ENCODE assay signal across 16 cellular contexts in the genomic region with DNA sequence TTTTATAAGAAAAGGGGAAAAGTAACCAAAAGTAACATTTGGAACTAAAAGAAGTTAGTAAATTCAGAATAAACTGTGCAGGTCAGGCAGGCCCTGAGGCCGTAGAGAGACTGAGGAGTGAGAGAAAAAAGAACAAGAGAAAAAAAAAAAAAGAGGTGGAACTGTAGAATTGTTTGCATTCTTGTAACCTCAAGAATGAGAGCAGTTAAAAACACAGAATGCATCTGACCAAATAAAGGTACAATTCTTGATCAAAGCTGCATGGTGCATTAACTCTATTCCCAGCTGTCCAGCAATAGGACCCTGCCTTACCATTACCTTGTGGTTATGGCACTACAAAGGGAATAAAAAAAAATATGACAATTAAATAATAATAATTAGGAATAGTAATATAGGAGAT.
A peak's percentile ranks its signal among the peaks of the same experiment; 100 is the strongest.
DNase-seq lines count a peak whose midpoint lies in the region; TF ChIP-seq lines count a peak whose summit lies in the region.
"Had no signal": no experiment of that assay in that cellular context is flagged by ENCODE, and none has a peak within 500 bp of the region (broad histone marks: within the 10 kb centered on the region; RNA-seq: fewer than 3 reads in every experiment).

No MANE protein-coding gene starts in this region.

- no peaks in the 10 kb centered on the region for H3K36me3 ChIP-seq in neural progenitor cell
- H3K36me3 ChIP-seq: BLaER1 treated with 17β-estradiol and CSF1 and Interleukin-3, amounts not matched to agents 10 nM and 100 nM; neutrophil; upper lobe of right lung had no signal

- H3K9me3 Mint-ChIP-seq in neural progenitor cell = no peaks in the 10 kb centered on the region

- H3K27me3 ChIP-seq in neural progenitor cell = no peaks in the 10 kb centered on the region
- H3K27me3 ChIP-seq: BLaER1 treated with 17β-estradiol and CSF1 and Interleukin-3, amounts not matched to agents 10 nM and 100 nM; dorsolateral prefrontal cortex; neutrophil; upper lobe of right lung had no signal

- H3K4me2 ChIP-seq in neural progenitor cell = no peak overlapping the region
- H3K4me2 ChIP-seq: BLaER1 treated with 17β-estradiol and CSF1 and Interleukin-3, amounts not matched to agents 10 nM and 100 nM had no signal

- H3K4me3 ChIP-seq in choroid plexus epithelial cell (ENCODE audit: low read depth, low read length) (no peak overlapping the region), neural progenitor cell (no peak overlapping the region)
- H3K4me3 ChIP-seq: BLaER1 treated with 17β-estradiol and CSF1 and Interleukin-3, amounts not matched to agents 10 nM and 100 nM; dorsolateral prefrontal cortex; lung; upper lobe of right lung had no signal

- no peaks in the 10 kb centered on the region for H4K20me1 ChIP-seq in neural progenitor cell (ENCODE audit: low read depth)
- H4K20me1 ChIP-seq: BLaER1 treated with 17β-estradiol and CSF1 and Interleukin-3, amounts not matched to agents 10 nM and 100 nM had no signal

- no peak overlapping the region for H3K9ac ChIP-seq in neural progenitor cell
- H3K9ac ChIP-seq: BLaER1 treated with 17β-estradiol and CSF1 and Interleukin-3, amounts not matched to agents 10 nM and 100 nM had no signal

- no peak for TF ChIP-seq CTCF in choroid plexus epithelial cell (conservative IDR thresholded peaks at IDR 0.05; ENCODE audit: low read depth, low read length)
- no peak for TF ChIP-seq CTCF in neural progenitor cell (IDR thresholded peaks at IDR 0.05)

- H2AFZ ChIP-seq in neural progenitor cell (replicated peaks) = peak overlapping the region; percentile 11

- H3K27me3 Mint-ChIP-seq in neural progenitor cell (ENCODE audit: insufficient read depth, low read depth) = no peaks in the 10 kb centered on the region
- H3K27me3 Mint-ChIP-seq: activated CD4-positive, alpha-beta memory T cell treated with anti-CD3 and anti-CD28 coated beads, Interleukin-2, amount 10 ng/mL, durations not matched to agents 7 days and 5 days had no signal

- DNase-seq in EL (peak; percentile 57), M059J (ENCODE audit: low read depth) (peak; percentile 81), choroid plexus epithelial cell (ENCODE audit: low read depth) (peak; percentile 69), neural progenitor cell (ENCODE audit: low spot score) (peak; percentile 12), dermis blood vessel endothelial cell (no peak), NCI-H1048 (lab: John Stamatoyannopoulos, UW) (no peak), nucleus accumbens (lab: John Stamatoyannopoulos, UW) (no peak)
- DNase-seq in activated CD4-positive, alpha-beta T cell treated with anti-CD3 and anti-CD28 coated beads for 48 hours = no peak
- DNase-seq: activated CD4-positive, alpha-beta memory T cell treated with anti-CD3 and anti-CD28 coated beads, Interleukin-2, amount 10 ng/mL, durations not matched to agents 7 days and 5 days; anterior cingulate cortex; dorsolateral prefrontal cortex; stimulated activated naive CD8-positive, alpha-beta T cell treated with anti-CD3 and anti-CD28 coated beads, Interleukin-15, Interleukin-2, amounts not matched to agents 100 U/mL and 50 U/mL, for 24 hours; upper lobe of right lung had no signal

- H3K4me1 Mint-ChIP-seq in neural progenitor cell = peaks cover 13% of the 10 kb centered on the region
- H3K4me1 Mint-ChIP-seq: activated CD4-positive, alpha-beta memory T cell treated with anti-CD3 and anti-CD28 coated beads, Interleukin-2, amount 10 ng/mL, durations not matched to agents 7 days and 5 days had no signal

- no peak overlapping the region for H3K27ac Mint-ChIP-seq in neural progenitor cell
- H3K27ac Mint-ChIP-seq: activated CD4-positive, alpha-beta memory T cell treated with anti-CD3 and anti-CD28 coated beads, Interleukin-2, amount 10 ng/mL, durations not matched to agents 7 days and 5 days had no signal

- H3K36me3 Mint-ChIP-seq in neural progenitor cell = no peaks in the 10 kb centered on the region

- no peak overlapping the region for H3K27ac ChIP-seq in neural progenitor cell
- H3K27ac ChIP-seq: BLaER1 treated with 17β-estradiol and CSF1 and Interleukin-3, amounts not matched to agents 10 nM and 100 nM; dorsolateral prefrontal cortex; neutrophil; upper lobe of right lung had no signal

- peaks cover 8% of the 10 kb centered on the region for H3K4me1 ChIP-seq in neural progenitor cell
- H3K4me1 ChIP-seq: BLaER1 treated with 17β-estradiol and CSF1 and Interleukin-3, amounts not matched to agents 10 nM and 100 nM; upper lobe of right lung had no signal

- H3K9me3 ChIP-seq in neural progenitor cell (ENCODE audit: low read depth) = no peaks in the 10 kb centered on the region
- H3K9me3 ChIP-seq: BLaER1 treated with 17β-estradiol and CSF1 and Interleukin-3, amounts not matched to agents 10 nM and 100 nM; neutrophil; upper lobe of right lung had no signal

- H3F3A ChIP-seq in neural progenitor cell (ENCODE audit: low read depth) = peaks cover 7% of the 10 kb centered on the region

- H3K79me2 ChIP-seq in neural progenitor cell (ENCODE audit: low read depth) = no peaks in the 10 kb centered on the region

- no peak overlapping the region for H3K4me3 Mint-ChIP-seq in neural progenitor cell
- H3K4me3 Mint-ChIP-seq: activated CD4-positive, alpha-beta memory T cell treated with anti-CD3 and anti-CD28 coated beads, Interleukin-2, amount 10 ng/mL, durations not matched to agents 7 days and 5 days had no signal

Comparison
In these comparisons a context has a peak if more than half of its experiments do, and no peak if none do; other contexts are left out.
1. DNase-seq: peak in EL (single experiment), M059J (single experiment), choroid plexus epithelial cell (single experiment) and neural progenitor cell (single experiment); none in dermis blood vessel endothelial cell (single experiment), NCI-H1048 (single experiment), activated CD4-positive, alpha-beta T cell treated with anti-CD3 and anti-CD28 coated beads for 48 hours (single experiment) and nucleus accumbens (0 of 56).